Comparison of ENCODE assay signal across 9 cellular contexts in the genomic region with DNA sequence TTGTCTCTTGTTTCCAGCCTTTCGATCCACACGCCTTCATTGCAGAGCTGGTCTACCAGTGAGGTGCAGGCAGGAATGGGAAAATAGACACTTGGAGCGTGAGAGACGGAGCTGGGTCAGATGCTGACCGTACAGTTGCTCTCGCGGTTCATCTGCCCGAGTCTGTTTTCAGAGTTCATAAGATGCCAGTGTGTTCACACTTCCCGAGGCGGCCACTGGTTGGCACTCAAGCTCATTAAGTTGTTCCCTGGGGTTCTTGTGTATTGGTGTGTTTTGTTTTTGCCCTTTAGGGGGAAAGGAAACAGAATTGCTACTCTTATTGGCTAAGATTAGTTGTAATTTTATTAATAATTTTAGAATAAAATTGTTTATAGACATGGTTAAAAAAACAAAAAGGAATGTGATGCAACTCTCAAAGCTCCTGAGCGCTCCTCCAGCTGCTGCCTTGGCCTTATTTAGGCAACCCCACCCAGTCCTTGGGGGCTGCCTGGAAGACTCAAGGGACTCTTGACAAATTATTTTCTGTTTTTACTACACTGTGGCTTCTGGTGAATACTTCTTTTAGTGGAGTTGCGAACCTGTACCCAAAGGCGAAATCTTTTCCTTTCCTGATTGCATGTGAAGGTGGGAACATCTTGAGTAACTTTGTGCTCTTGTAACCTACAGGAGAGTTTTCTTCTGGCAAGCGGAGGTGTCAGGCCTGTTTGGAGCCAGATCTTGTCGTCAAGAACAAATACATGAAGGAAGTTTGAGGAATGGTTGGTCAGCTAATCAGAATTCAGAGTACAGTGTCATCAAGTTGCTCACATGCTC.
DNase-seq lines count a peak whose midpoint lies in the region; ATAC-seq and TF ChIP-seq lines count a peak whose summit lies in the region.
"Had no signal": no experiment of that assay in that cellular context is flagged by ENCODE, and none has a peak within 500 bp of the region (broad histone marks: within the 10 kb centered on the region; RNA-seq: fewer than 3 reads in every experiment).

No MANE protein-coding gene starts in this region.

- peaks cover 13 to 24% (median 22%) of the 10 kb centered on the region in 11 experiments; a peak in 20 of 22 replicates for H3K9me3 ChIP-seq in BLaER1 treated with 17β-estradiol and CSF1 and Interleukin-3, amounts not matched to agents 10 nM and 100 nM (replicated peaks in 1 of 11)
- no peaks in the 10 kb centered on the region for H3K9me3 ChIP-seq in lower lobe of right lung

- ATAC-seq in lower lobe of right lung (peak; percentile 63 to 69), HG03095 (IDR thresholded peaks at IDR 0.05; ENCODE audit: unreplicated experiment) (no peak), HG03378 (IDR thresholded peaks at IDR 0.05; ENCODE audit: unreplicated experiment) (no peak)
- ATAC-seq: stimulated activated naive CD8-positive, alpha-beta T cell treated with anti-CD3 and anti-CD28 coated beads, Interleukin-15, amount 100 ng/mL, for 72 hours had no signal

- intact Hi-C loops in lower lobe of right lung (cut with DNase I), result no loop called here

- no peaks in the 10 kb centered on the region for H3K36me3 ChIP-seq in BLaER1 treated with 17β-estradiol and CSF1 and Interleukin-3, amounts not matched to agents 10 nM and 100 nM
- H3K36me3 ChIP-seq in lower lobe of right lung, result no peaks in the 10 kb centered on the region

- H3K9ac ChIP-seq in BLaER1 treated with 17β-estradiol and CSF1 and Interleukin-3, amounts not matched to agents 10 nM and 100 nM, result peak overlapping the region in 5 of 11 experiments; percentile 12 to 59 (median 43); a peak in 8 of 22 replicates

- TF ChIP-seq CTCF in cardiac fibroblast (IDR thresholded peaks at IDR 0.05; ENCODE audit: low read depth, low read length) (peak; percentile 38), lower lobe of right lung (IDR thresholded peaks at IDR 0.05) (peak; percentile 27)

- no peak overlapping the region for H3K4me3 ChIP-seq in BLaER1 treated with 17β-estradiol and CSF1 and Interleukin-3, amounts not matched to agents 10 nM and 100 nM
- no peak overlapping the region for H3K4me3 ChIP-seq in cardiac fibroblast (replicated peaks in 1 of 2; ENCODE audit: low read depth in 2 of 2, low read length in 2 of 2)
- H3K4me3 ChIP-seq in lower lobe of right lung, result no peak overlapping the region

- DNase-seq in HT-29 (ENCODE audit: low spot score) (peak; percentile 47), cardiac fibroblast (ENCODE audit: low read depth in 2 of 2) (peak; percentile 16 to 38), lower lobe of right lung (peak; percentile 55), NCI-H2029 treated with DMSO at 0.1 percent for 48 hours (lab: John Stamatoyannopoulos, UW) (no peak)
- DNase-seq in effector CD8-positive, alpha-beta T cell (lab: John Stamatoyannopoulos, UW), result no peak
- DNase-seq: stimulated activated naive CD8-positive, alpha-beta T cell treated with anti-CD3 and anti-CD28 coated beads, Interleukin-15, amount 100 ng/mL, for 72 hours had no signal

- peak overlapping the region in 6 of 11 experiments; percentile 16 to 77 (median 64); a peak in 9 of 22 replicates for H3K27ac ChIP-seq in BLaER1 treated with 17β-estradiol and CSF1 and Interleukin-3, amounts not matched to agents 10 nM and 100 nM
- H3K27ac ChIP-seq in lower lobe of right lung, result peak overlapping the region; percentile 48

- peak overlapping the region; percentile 53 to 84 (median 77) for H3K4me2 ChIP-seq in BLaER1 treated with 17β-estradiol and CSF1 and Interleukin-3, amounts not matched to agents 10 nM and 100 nM

- H3K4me1 ChIP-seq in BLaER1 treated with 17β-estradiol and CSF1 and Interleukin-3, amounts not matched to agents 10 nM and 100 nM, result peaks cover 33 to 68% (median 38%) of the 10 kb centered on the region in 10 experiments
- H3K4me1 ChIP-seq in lower lobe of right lung, result peaks cover 40% of the 10 kb centered on the region

- no peaks in the 10 kb centered on the region for H4K20me1 ChIP-seq in BLaER1 treated with 17β-estradiol and CSF1 and Interleukin-3, amounts not matched to agents 10 nM and 100 nM

- H3K27me3 ChIP-seq in BLaER1 treated with 17β-estradiol and CSF1 and Interleukin-3, amounts not matched to agents 10 nM and 100 nM, result no peaks in the 10 kb centered on the region
- no peaks in the 10 kb centered on the region for H3K27me3 ChIP-seq in lower lobe of right lung (ENCODE audit: low read depth)

Comparison
In these comparisons a context has a peak if more than half of its experiments do, and no peak if none do; other contexts are left out.
1. DNase-seq: peak in HT-29 (single experiment), cardiac fibroblast (2 of 2) and lower lobe of right lung (single experiment); none in effector CD8-positive, alpha-beta T cell (single experiment) and NCI-H2029 treated with DMSO at 0.1 percent for 48 hours (single experiment).
2. ATAC-seq: peak in lower lobe of right lung (2 of 2); none in HG03095 (single experiment) and HG03378 (single experiment).